Comparison of ENCODE assay signal across 8 cellular contexts in the genomic region with DNA sequence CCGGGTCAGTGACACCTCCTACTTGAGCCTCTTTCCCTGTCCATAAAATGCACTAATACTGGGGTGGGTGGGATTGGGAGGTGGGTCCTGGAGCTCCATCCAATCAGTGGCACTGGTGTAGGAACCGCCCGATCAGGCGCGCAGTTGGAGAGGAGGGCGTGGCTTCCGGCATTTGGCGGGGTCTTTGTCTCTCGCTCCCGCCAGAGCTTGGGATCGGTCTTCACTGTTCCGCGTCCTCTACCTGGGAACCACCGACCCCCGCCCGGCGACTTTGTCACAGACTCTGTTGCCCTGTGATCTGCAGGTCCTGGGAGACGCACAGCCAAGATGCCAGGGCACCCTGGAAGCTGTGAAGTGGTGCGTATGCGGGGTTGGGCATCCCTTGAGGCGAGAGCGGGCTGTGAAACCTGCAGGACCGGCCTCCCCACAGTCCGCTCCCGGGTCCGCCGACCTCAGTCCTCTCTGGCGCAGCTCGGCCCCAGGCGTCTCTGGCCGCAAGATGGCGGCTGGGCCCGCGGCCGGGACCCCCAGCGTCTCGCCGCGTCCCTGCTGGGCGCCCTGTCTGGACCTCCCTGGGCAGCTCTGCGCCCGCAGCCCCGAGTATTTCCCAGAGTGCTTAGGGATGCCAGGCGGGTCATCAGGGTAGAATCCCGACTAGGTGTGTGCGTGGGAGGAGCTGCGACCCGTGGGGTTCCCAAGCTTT. TPM values are rescaled to one million over a fixed set of nuclear protein-coding genes. Genes with fewer than 3 reads are reported as not detected.
A peak's percentile ranks its signal among the peaks of the same experiment; 100 is the strongest.
DNase-seq lines count a peak whose midpoint lies in the region; ATAC-seq and TF ChIP-seq lines count a peak whose summit lies in the region.

No MANE protein-coding gene starts in this region.

- peak overlapping the region; percentile 66 for H3K4me3 Mint-ChIP-seq in activated T-cell treated with anti-CD3 and anti-CD28 coated beads, Interleukin-2, amount 50 U/mL, for 24 hours
- peak overlapping the region; percentile 45 for H3K4me3 Mint-ChIP-seq in activated T-cell treated with anti-CD3 and anti-CD28 coated beads, Interleukin-2, amount 50 U/mL, for 4 hours
- peak overlapping the region; percentile 89 for H3K4me3 Mint-ChIP-seq in osteocyte (ENCODE audit: unreplicated experiment)
- no peak overlapping the region for H3K4me3 Mint-ChIP-seq in activated T-helper 17 cell treated with anti-CD3 and anti-CD28 coated beads, Interleukin-2, amount 50 U/mL, for 72 hours

- peaks cover 22% of the 10 kb centered on the region for H3K9me3 Mint-ChIP-seq in activated T-cell treated with anti-CD3 and anti-CD28 coated beads, Interleukin-2, amount 50 U/mL, for 24 hours
- H3K9me3 Mint-ChIP-seq in activated T-cell treated with anti-CD3 and anti-CD28 coated beads, Interleukin-2, amount 50 U/mL, for 4 hours, result peaks cover 11% of the 10 kb centered on the region
- H3K9me3 Mint-ChIP-seq in osteocyte (ENCODE audit: unreplicated experiment), result peaks cover 3% of the 10 kb centered on the region
- H3K9me3 Mint-ChIP-seq in activated T-helper 17 cell treated with anti-CD3 and anti-CD28 coated beads, Interleukin-2, amount 50 U/mL, for 72 hours, result no peaks in the 10 kb centered on the region

- no peak for TF ChIP-seq CTCF in osteocyte (IDR thresholded peaks at IDR 0.05)

- H3K4me1 Mint-ChIP-seq in activated T-cell treated with anti-CD3 and anti-CD28 coated beads, Interleukin-2, amount 50 U/mL, for 24 hours (ENCODE audit: low read depth), result peaks cover 10% of the 10 kb centered on the region
- peaks cover 3% of the 10 kb centered on the region for H3K4me1 Mint-ChIP-seq in activated T-cell treated with anti-CD3 and anti-CD28 coated beads, Interleukin-2, amount 50 U/mL, for 4 hours (ENCODE audit: low read depth)
- H3K4me1 Mint-ChIP-seq in osteocyte (ENCODE audit: unreplicated experiment), result peaks cover 14% of the 10 kb centered on the region
- H3K4me1 Mint-ChIP-seq in activated T-helper 17 cell treated with anti-CD3 and anti-CD28 coated beads, Interleukin-2, amount 50 U/mL, for 72 hours, result no peaks in the 10 kb centered on the region

- H3K27ac Mint-ChIP-seq in activated T-cell treated with anti-CD3 and anti-CD28 coated beads, Interleukin-2, amount 50 U/mL, for 24 hours, result no peak overlapping the region
- H3K27ac Mint-ChIP-seq in osteocyte (ENCODE audit: unreplicated experiment), result peak overlapping the region; percentile 85
- no peak overlapping the region for H3K27ac Mint-ChIP-seq in activated T-helper 17 cell treated with anti-CD3 and anti-CD28 coated beads, Interleukin-2, amount 50 U/mL, for 72 hours

- DNase-seq in activated T-cell treated with anti-CD3 and anti-CD28 coated beads, Interleukin-2, amount 50 U/mL, for 24 hours, result no peak
- DNase-seq in activated T-cell treated with anti-CD3 and anti-CD28 coated beads, Interleukin-2, amount 50 U/mL, for 1 hour, result no peak
- DNase-seq in NCI-H1417 (lab: John Stamatoyannopoulos, UW) (peak; percentile 30 to 94 (median 93)), Right ventricle myocardium superior (peak; percentile 71), osteocyte (ENCODE audit: extremely low spot score, unreplicated experiment) (peak; percentile 87)
- DNase-seq in activated T-cell treated with anti-CD3 and anti-CD28 coated beads, Interleukin-2, amount 50 U/mL, for 4 hours, result no peak

- no peaks in the 10 kb centered on the region for H3K36me3 Mint-ChIP-seq in activated T-cell treated with anti-CD3 and anti-CD28 coated beads, Interleukin-2, amount 50 U/mL, for 24 hours (ENCODE audit: low read depth)
- H3K36me3 Mint-ChIP-seq in activated T-cell treated with anti-CD3 and anti-CD28 coated beads, Interleukin-2, amount 50 U/mL, for 4 hours (ENCODE audit: insufficient read depth), result no peaks in the 10 kb centered on the region
- no peaks in the 10 kb centered on the region for H3K36me3 Mint-ChIP-seq in osteocyte (ENCODE audit: unreplicated experiment)
- H3K36me3 Mint-ChIP-seq in activated T-helper 17 cell treated with anti-CD3 and anti-CD28 coated beads, Interleukin-2, amount 50 U/mL, for 72 hours (ENCODE audit: low read depth), result no peaks in the 10 kb centered on the region

- H3K27me3 Mint-ChIP-seq in activated T-cell treated with anti-CD3 and anti-CD28 coated beads, Interleukin-2, amount 50 U/mL, for 24 hours, result peaks cover 49% of the 10 kb centered on the region
- H3K27me3 Mint-ChIP-seq in activated T-cell treated with anti-CD3 and anti-CD28 coated beads, Interleukin-2, amount 50 U/mL, for 4 hours (ENCODE audit: low read depth), result peaks cover 22% of the 10 kb centered on the region
- H3K27me3 Mint-ChIP-seq in osteocyte (ENCODE audit: unreplicated experiment), result no peaks in the 10 kb centered on the region
- H3K27me3 Mint-ChIP-seq in activated T-helper 17 cell treated with anti-CD3 and anti-CD28 coated beads, Interleukin-2, amount 50 U/mL, for 72 hours, result peaks cover 28% of the 10 kb centered on the region

- intact Hi-C loops in Right ventricle myocardium superior (cut with DNase I), result no loop called here

- ATAC-seq in activated T-cell treated with anti-CD3 and anti-CD28 coated beads, Interleukin-2, amount 50 U/mL, for 4 hours, result peak in 1 of 2 donors; percentile 45
- ATAC-seq in Right ventricle myocardium superior (ENCODE audit: poor library complexity) (peak; percentile 80), GM21526 (IDR thresholded peaks at IDR 0.05; ENCODE audit: low FRiP score, unreplicated experiment) (no peak)
- no peak for ATAC-seq in activated T-helper 17 cell treated with anti-CD3 and anti-CD28 coated beads, Interleukin-2, amount 50 U/mL, for 72 hours (replicated peaks)

RNA-seq across cellular contexts. Expression of a gene that starts 41.6 kb away (rescaled TPM):
- under 1 TPM; 0.11 to 0.58 (median 0.50) TPM for total RNA-seq in activated T-cell treated with anti-CD3 and anti-CD28 coated beads, Interleukin-2, amount 50 U/mL, for 4 hours
- total RNA-seq in Right ventricle myocardium superior (not detected), osteocyte (2.3 and 2.4 TPM in 2 replicates)
- under 1 TPM; 0.17 to 0.61 TPM for total RNA-seq in activated T-helper 17 cell treated with anti-CD3 and anti-CD28 coated beads, Interleukin-2, amount 50 U/mL, for 72 hours

Comparison
In these comparisons a context has a peak if more than half of its experiments do, and no peak if none do; other contexts are left out.
1. DNase-seq: peak in NCI-H1417 (3 of 3), Right ventricle myocardium superior (single experiment) and osteocyte (single experiment); none in activated T-cell treated with anti-CD3 and anti-CD28 coated beads, Interleukin-2, amount 50 U/mL, for 24 hours (single experiment), activated T-cell treated with anti-CD3 and anti-CD28 coated beads, Interleukin-2, amount 50 U/mL, for 1 hour (single experiment) and activated T-cell treated with anti-CD3 and anti-CD28 coated beads, Interleukin-2, amount 50 U/mL, for 4 hours (single experiment).